In the genomic region with DNA sequence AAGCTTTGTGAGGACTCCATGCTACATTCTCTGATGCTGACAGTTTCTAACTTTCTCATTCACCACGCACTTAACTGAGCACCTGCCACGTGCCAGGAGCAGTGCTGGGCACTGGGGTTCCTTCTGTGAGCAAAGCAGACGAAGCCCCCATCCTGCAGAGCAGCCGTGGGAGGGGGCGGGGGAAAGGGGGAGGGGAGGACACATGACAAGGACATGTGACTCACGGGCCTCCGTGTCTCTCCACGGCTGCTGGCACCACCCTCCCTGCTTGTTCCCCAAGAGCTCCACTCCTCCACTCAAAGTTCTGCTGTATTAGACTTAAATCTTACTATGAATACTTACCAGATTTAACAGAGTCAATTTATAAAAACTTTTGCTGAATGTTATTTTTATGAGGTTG, we compare ENCODE assay signal across 15 cellular contexts. TPM values are rescaled to one million over a fixed set of nuclear protein-coding genes. Genes with fewer than 3 reads are reported as not detected.
"Had no signal": no experiment of that assay in that cellular context is flagged by ENCODE, and none has a peak within 500 bp of the region (broad histone marks: within the 10 kb centered on the region; RNA-seq: fewer than 3 reads in every experiment).

No MANE protein-coding gene starts in this region.

- DNase-seq: activated CD4-positive, alpha-beta T cell treated with anti-CD3 and anti-CD28 coated beads for 48 hours; activated naive CD4-positive, alpha-beta T cell treated with anti-CD3 and anti-CD28 coated beads, Interleukin-2, amount 50 U/mL, for 16 hours; activated T-cell treated with anti-CD3 and anti-CD28 coated beads, Interleukin-2, amount 50 U/mL, for 1 hour; body of pancreas; dermis blood vessel endothelial cell; foreskin keratinocyte; heart right ventricle; left lung; ovary; T1000 had no signal

- H3K27me3 ChIP-seq: body of pancreas, foreskin keratinocyte, left lung, ovary, tibial nerve had no signal

- H3K9me3 Mint-ChIP-seq: memory B cell, nephron had no signal

- H3K4me1 ChIP-seq: esophagus muscularis mucosa, foreskin keratinocyte, heart right ventricle, left lung, tibial nerve had no signal

- H3K4me3 ChIP-seq: body of pancreas, esophagus muscularis mucosa, heart right ventricle, left lung, ovary, tibial nerve had no signal

- H3K36me3 ChIP-seq: esophagus muscularis mucosa, heart right ventricle, left lung, ovary, tibial nerve had no signal

- H3K36me3 Mint-ChIP-seq: memory B cell had no signal

- H3K27ac Mint-ChIP-seq: memory B cell, nephron had no signal

- H3K4me3 Mint-ChIP-seq: memory B cell, nephron had no signal

- H3K9me3 ChIP-seq: body of pancreas, esophagus muscularis mucosa, heart right ventricle, left lung, ovary, tibial nerve had no signal

- H3K4me1 Mint-ChIP-seq: memory B cell had no signal

- ATAC-seq: body of pancreas, foreskin keratinocyte, heart right ventricle, left lung had no signal

- H3K27ac ChIP-seq: body of pancreas, esophagus muscularis mucosa, foreskin keratinocyte, heart right ventricle, left lung, ovary, tibial nerve, VCaP had no signal

RNA-seq across cellular contexts. Expression of a gene that starts 55.5 kb away (rescaled TPM):
- total RNA-seq: body of pancreas, dermis blood vessel endothelial cell, foreskin keratinocyte had no signal
